ENCODE assay signal across 7 cellular contexts in the genomic region with DNA sequence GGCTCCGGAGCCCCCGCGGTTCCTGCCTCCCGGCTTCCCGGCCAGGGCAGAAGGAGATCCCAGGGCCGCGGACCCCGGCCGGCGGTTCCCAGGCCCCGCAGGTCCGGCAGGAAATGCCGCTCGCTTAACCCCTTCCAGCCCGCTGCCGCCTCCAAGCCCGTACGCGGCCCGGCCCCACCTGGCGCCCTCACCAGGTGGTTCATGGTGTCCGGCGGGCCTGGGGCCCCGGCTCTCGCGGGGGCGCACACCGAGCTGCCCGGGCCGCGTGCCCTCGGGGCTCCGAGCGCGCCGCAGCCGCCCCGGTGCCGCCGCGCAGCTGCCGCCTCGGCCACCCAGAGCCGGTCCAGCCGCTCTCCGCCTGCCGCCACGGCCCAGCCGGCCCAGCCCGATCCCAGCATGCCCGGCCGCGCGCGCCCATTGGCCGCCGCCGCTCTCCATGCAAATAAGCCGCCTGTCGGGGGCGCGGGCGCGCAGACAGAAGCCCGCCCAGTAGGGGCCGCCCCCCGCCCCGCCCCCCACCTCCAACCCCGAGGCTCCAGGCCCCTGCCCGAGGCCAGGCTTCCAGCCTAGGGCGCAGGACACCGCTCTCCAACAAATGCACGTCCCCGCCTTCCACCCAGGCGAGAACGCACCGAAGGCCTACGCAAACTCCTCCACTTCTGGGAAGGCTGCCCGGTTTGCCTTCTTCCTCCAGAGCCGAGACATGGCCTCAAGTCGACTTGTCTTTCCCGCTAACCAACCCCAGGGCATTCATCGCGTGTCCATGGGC. TPM values are rescaled to one million over a fixed set of nuclear protein-coding genes. Genes with fewer than 3 reads are reported as not detected.
DNase-seq lines count a peak whose midpoint lies in the region; ATAC-seq and FAIRE-seq lines count a peak whose summit lies in the region.

A gene with protein sequence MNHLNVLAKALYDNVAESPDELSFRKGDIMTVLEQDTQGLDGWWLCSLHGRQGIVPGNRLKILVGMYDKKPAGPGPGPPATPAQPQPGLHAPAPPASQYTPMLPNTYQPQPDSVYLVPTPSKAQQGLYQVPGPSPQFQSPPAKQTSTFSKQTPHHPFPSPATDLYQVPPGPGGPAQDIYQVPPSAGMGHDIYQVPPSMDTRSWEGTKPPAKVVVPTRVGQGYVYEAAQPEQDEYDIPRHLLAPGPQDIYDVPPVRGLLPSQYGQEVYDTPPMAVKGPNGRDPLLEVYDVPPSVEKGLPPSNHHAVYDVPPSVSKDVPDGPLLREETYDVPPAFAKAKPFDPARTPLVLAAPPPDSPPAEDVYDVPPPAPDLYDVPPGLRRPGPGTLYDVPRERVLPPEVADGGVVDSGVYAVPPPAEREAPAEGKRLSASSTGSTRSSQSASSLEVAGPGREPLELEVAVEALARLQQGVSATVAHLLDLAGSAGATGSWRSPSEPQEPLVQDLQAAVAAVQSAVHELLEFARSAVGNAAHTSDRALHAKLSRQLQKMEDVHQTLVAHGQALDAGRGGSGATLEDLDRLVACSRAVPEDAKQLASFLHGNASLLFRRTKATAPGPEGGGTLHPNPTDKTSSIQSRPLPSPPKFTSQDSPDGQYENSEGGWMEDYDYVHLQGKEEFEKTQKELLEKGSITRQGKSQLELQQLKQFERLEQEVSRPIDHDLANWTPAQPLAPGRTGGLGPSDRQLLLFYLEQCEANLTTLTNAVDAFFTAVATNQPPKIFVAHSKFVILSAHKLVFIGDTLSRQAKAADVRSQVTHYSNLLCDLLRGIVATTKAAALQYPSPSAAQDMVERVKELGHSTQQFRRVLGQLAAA (minus strand): TSS at position 345 of the 769 bp plus-strand sequence. CDS start 142 bp downstream, at position 203.

- peak within 1 kb of the TSS; percentile 75 to 77 for H3K4me3 Mint-ChIP-seq in stimulated activated naive B cell treated with anti-CD40 and anti-IgM and Interleukin-4, amounts not matched to agents 10 μg/mL and 1 μg/mL and 100 μg/mL, for 72 hours

- H3K4me1 Mint-ChIP-seq in stimulated activated naive B cell treated with anti-CD40 and anti-IgM and Interleukin-4, amounts not matched to agents 10 μg/mL and 1 μg/mL and 100 μg/mL, for 72 hours = peaks cover 20 to 24% of the 10 kb centered on the region in 2 donors

- H3K36me3 Mint-ChIP-seq in stimulated activated naive B cell treated with anti-CD40 and anti-IgM and Interleukin-4, amounts not matched to agents 10 μg/mL and 1 μg/mL and 100 μg/mL, for 72 hours = no peaks in the 10 kb centered on the region

- peak; percentile 30 for FAIRE-seq in G401.6 (lab: Jason Lieb, UNC)

- H3K27ac Mint-ChIP-seq in stimulated activated naive B cell treated with anti-CD40 and anti-IgM and Interleukin-4, amounts not matched to agents 10 μg/mL and 1 μg/mL and 100 μg/mL, for 72 hours = no peak within 1 kb of the TSS

- peaks cover 83 to 94% of the 10 kb centered on the region in 2 donors for H3K27me3 Mint-ChIP-seq in stimulated activated naive B cell treated with anti-CD40 and anti-IgM and Interleukin-4, amounts not matched to agents 10 μg/mL and 1 μg/mL and 100 μg/mL, for 72 hours

- peak; percentile 85 for DNase-seq in RPMI7951 (ENCODE audit: low read depth)
- DNase-seq in dermis microvascular lymphatic vessel endothelial cell (ENCODE audit: low read depth in 2 of 2) = peak; percentile 65 to 94
- peak; percentile 95 for DNase-seq in left lobe of liver (ENCODE audit: low spot score)
- DNase-seq in stimulated activated naive B cell treated with anti-CD40 and anti-IgM and Interleukin-4, amounts not matched to agents 10 μg/mL and 1 μg/mL and 100 μg/mL, for 72 hours = no peak

- ATAC-seq in GM19463 (IDR thresholded peaks at IDR 0.05; ENCODE audit: unreplicated experiment) (peak; percentile 86), HG03565 (IDR thresholded peaks at IDR 0.05; ENCODE audit: unreplicated experiment) (peak; percentile 60), left lobe of liver (peak; percentile 78)
- ATAC-seq in stimulated activated naive B cell treated with anti-CD40 and anti-IgM and Interleukin-4, amounts not matched to agents 10 μg/mL and 1 μg/mL and 100 μg/mL, for 72 hours (replicated peaks) = peak; percentile 31 to 33

- H3K9me3 Mint-ChIP-seq in stimulated activated naive B cell treated with anti-CD40 and anti-IgM and Interleukin-4, amounts not matched to agents 10 μg/mL and 1 μg/mL and 100 μg/mL, for 72 hours = no peaks in the 10 kb centered on the region

RNA-seq across cellular contexts. Expression of the gene that starts here (rescaled TPM):
- 19.7 and 20.3 TPM in 2 replicates for total RNA-seq in RPMI7951 (2014; rRNA removed; shearing (Covaris generic))
- total RNA-seq in dermis microvascular lymphatic vessel endothelial cell (78.3 and 141 TPM in 2 replicates), left lobe of liver (39.2 TPM)

Comparison
In these comparisons a context has a peak if more than half of its experiments do, and no peak if none do; other contexts are left out.
1. ATAC-seq: peak in every context shown above with its lines; median percentile 86 in GM19463; 78 in left lobe of liver; 60 in HG03565; 32 in stimulated activated naive B cell treated with anti-CD40 and anti-IgM and Interleukin-4, amounts not matched to agents 10 μg/mL and 1 μg/mL and 100 μg/mL, for 72 hours.